Comparison of ENCODE assay signal across 1 cellular context in the genomic region with DNA sequence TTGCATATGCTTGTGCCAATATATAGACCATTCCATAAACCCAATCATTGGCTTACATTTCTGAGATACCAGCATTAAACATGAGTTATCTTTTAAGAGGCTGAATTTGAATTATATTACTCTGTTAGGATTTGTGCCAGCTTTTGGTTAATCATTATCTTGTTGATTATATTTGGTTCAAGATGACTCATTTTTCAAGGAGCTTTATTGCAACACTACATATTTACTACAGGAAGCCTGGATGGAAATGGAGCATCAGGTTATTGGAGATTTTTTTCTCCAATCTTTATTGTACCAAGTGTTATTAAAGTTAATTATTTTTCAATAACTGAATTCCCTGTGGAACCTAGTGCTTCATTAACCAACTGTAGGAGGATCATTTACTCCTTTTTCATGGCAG.
TF ChIP-seq lines count a peak whose summit lies in the region.

No MANE protein-coding gene starts in this region.

TF ChIP-seq in A549, 52 proteins besides CTCF, POLR2A, EP300 and RAD21 (continued from another document):
- TF ChIP-seq, protein P1, sequence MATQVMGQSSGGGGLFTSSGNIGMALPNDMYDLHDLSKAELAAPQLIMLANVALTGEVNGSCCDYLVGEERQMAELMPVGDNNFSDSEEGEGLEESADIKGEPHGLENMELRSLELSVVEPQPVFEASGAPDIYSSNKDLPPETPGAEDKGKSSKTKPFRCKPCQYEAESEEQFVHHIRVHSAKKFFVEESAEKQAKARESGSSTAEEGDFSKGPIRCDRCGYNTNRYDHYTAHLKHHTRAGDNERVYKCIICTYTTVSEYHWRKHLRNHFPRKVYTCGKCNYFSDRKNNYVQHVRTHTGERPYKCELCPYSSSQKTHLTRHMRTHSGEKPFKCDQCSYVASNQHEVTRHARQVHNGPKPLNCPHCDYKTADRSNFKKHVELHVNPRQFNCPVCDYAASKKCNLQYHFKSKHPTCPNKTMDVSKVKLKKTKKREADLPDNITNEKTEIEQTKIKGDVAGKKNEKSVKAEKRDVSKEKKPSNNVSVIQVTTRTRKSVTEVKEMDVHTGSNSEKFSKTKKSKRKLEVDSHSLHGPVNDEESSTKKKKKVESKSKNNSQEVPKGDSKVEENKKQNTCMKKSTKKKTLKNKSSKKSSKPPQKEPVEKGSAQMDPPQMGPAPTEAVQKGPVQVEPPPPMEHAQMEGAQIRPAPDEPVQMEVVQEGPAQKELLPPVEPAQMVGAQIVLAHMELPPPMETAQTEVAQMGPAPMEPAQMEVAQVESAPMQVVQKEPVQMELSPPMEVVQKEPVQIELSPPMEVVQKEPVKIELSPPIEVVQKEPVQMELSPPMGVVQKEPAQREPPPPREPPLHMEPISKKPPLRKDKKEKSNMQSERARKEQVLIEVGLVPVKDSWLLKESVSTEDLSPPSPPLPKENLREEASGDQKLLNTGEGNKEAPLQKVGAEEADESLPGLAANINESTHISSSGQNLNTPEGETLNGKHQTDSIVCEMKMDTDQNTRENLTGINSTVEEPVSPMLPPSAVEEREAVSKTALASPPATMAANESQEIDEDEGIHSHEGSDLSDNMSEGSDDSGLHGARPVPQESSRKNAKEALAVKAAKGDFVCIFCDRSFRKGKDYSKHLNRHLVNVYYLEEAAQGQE (IDR thresholded peaks at IDR 0.05), result no peak
- TF ChIP-seq MAZ (IDR thresholded peaks at IDR 0.05; ENCODE audit: borderline replicate concordance, low read depth, low read length) (no peak), HOXB5 (CRISPR knock-in tag; IDR thresholded peaks at IDR 0.05) (no peak), POLR2AphosphoS2 (conservative IDR thresholded peaks at IDR 0.05; ENCODE audit: low read length) (no peak)
- TF ChIP-seq, protein P2, sequence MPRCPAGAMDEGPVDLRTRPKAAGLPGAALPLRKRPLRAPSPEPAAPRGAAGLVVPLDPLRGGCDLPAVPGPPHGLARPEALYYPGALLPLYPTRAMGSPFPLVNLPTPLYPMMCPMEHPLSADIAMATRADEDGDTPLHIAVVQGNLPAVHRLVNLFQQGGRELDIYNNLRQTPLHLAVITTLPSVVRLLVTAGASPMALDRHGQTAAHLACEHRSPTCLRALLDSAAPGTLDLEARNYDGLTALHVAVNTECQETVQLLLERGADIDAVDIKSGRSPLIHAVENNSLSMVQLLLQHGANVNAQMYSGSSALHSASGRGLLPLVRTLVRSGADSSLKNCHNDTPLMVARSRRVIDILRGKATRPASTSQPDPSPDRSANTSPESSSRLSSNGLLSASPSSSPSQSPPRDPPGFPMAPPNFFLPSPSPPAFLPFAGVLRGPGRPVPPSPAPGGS (IDR thresholded peaks at IDR 0.05), result 0 out of 3 replicates have a peak, but pooled peaks have one; percentile 35
- TF ChIP-seq, protein P3, sequence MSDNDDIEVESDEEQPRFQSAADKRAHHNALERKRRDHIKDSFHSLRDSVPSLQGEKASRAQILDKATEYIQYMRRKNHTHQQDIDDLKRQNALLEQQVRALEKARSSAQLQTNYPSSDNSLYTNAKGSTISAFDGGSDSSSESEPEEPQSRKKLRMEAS (IDR thresholded peaks at IDR 0.05), result no peak; the same call in 1 of the 2 replicates
TF ChIP-seq in A549: peak in this region for 7.
